Comparison of ENCODE assay signal across 8 cellular contexts in genomic region chr6:20564269-20564668, GRCh38. TPM values are rescaled to one million over a fixed set of nuclear protein-coding genes. Genes with fewer than 3 reads are reported as not detected.
DNase-seq lines count a peak whose midpoint lies in the region; ATAC-seq, FAIRE-seq and TF ChIP-seq lines count a peak whose summit lies in the region.

No MANE protein-coding gene starts in this region.

- no peak overlapping the region for H3K27ac ChIP-seq in CD4-positive, alpha-beta T cell (ENCODE audit: low read depth, low read length)
- no peak overlapping the region for H3K27ac ChIP-seq in kidney (ENCODE audit: low read depth in 2 of 2, low read length in 2 of 2)

- no peaks in the 10 kb centered on the region for H3K27me3 ChIP-seq in CD4-positive, alpha-beta T cell (ENCODE audit: control insufficient read depth, insufficient read depth, low read length)

- H3K9me3 ChIP-seq in CD4-positive, alpha-beta T cell (ENCODE audit: control insufficient read depth, low read length): no peaks in the 10 kb centered on the region
- no peaks in the 10 kb centered on the region for H3K9me3 ChIP-seq in kidney (ENCODE audit: control insufficient read depth in 1 of 2, low read length in 2 of 2)

- H3K9me3 Mint-ChIP-seq in CD4-positive, alpha-beta T cell: no peaks in the 10 kb centered on the region
- no peaks in the 10 kb centered on the region for H3K9me3 Mint-ChIP-seq in activated T-helper 2 cell treated with anti-CD3 and anti-CD28 coated beads, Interferon-gamma antibody, Interleukin-2, Interleukin-4, amounts not matched to agents 10 μg/mL and 5 μg/mL and 100 μg/mL, durations not matched to agents 14 hours and 24 hours and 36 hours

- peaks cover 18% of the 10 kb centered on the region for H3K4me1 Mint-ChIP-seq in CD4-positive, alpha-beta T cell (ENCODE audit: low read depth)
- peaks cover 22% of the 10 kb centered on the region for H3K4me1 Mint-ChIP-seq in activated T-helper 2 cell treated with anti-CD3 and anti-CD28 coated beads, Interferon-gamma antibody, Interleukin-2, Interleukin-4, amounts not matched to agents 10 μg/mL and 5 μg/mL and 100 μg/mL, durations not matched to agents 14 hours and 24 hours and 36 hours (ENCODE audit: low read depth)

- no peak overlapping the region for H3K27ac Mint-ChIP-seq in CD4-positive, alpha-beta T cell
- H3K27ac Mint-ChIP-seq in activated T-helper 2 cell treated with anti-CD3 and anti-CD28 coated beads, Interferon-gamma antibody, Interleukin-2, Interleukin-4, amounts not matched to agents 10 μg/mL and 5 μg/mL and 100 μg/mL, durations not matched to agents 14 hours and 24 hours and 36 hours: no peak overlapping the region

- intact Hi-C loops in CD4-positive, alpha-beta T cell (cut with DNase I, micrococcal nuclease): loop anchor here (1.0 kb wide), 1 partner anchor 1025 kb away; no protein-coding TSS in a partner anchor
- intact Hi-C loops in kidney (cut with DNase I): no loop called here
- intact Hi-C loops in activated T-helper 2 cell treated with anti-CD3 and anti-CD28 coated beads, Interferon-gamma antibody, Interleukin-2, Interleukin-4, amounts not matched to agents 10 μg/mL and 5 μg/mL and 100 μg/mL, durations not matched to agents 14 hours and 24 hours and 36 hours (cut with micrococcal nuclease): loop anchor here (2.0 to 10.0 kb wide), 2 partner anchors 21 to 351 kb away; no protein-coding TSS in a partner anchor

- CTCF ChIA-PET in CD4-positive, alpha-beta T cell (lab: Charles Lee): interaction anchor here (0.7 to 2.5 kb wide), 6 partner anchors 9 to 1025 kb away, joined by 3 to 12 read pairs (median 4); partner anchors contain the start of gene CDKAL1

- ATAC-seq in CD4-positive, alpha-beta T cell (ENCODE audit: poor library complexity): no peak
- no peak for ATAC-seq in GM19023 (IDR thresholded peaks at IDR 0.05; ENCODE audit: unreplicated experiment)

- H3K36me3 Mint-ChIP-seq in CD4-positive, alpha-beta T cell (ENCODE audit: low read depth): peaks cover 30% of the 10 kb centered on the region
- peaks cover 12% of the 10 kb centered on the region for H3K36me3 Mint-ChIP-seq in activated T-helper 2 cell treated with anti-CD3 and anti-CD28 coated beads, Interferon-gamma antibody, Interleukin-2, Interleukin-4, amounts not matched to agents 10 μg/mL and 5 μg/mL and 100 μg/mL, durations not matched to agents 14 hours and 24 hours and 36 hours (ENCODE audit: low read depth)

- POLR2A ChIA-PET in CD4-positive, alpha-beta T cell (lab: Charles Lee): interaction anchor here (0.6 to 1.3 kb wide), 7 partner anchors 16 to 1032 kb away, joined by 3 to 9 read pairs (median 4); partner anchors contain the start of genes CDKAL1 and SOX4

- H3K4me3 Mint-ChIP-seq in CD4-positive, alpha-beta T cell: no peak overlapping the region
- no peak overlapping the region for H3K4me3 Mint-ChIP-seq in activated T-helper 2 cell treated with anti-CD3 and anti-CD28 coated beads, Interferon-gamma antibody, Interleukin-2, Interleukin-4, amounts not matched to agents 10 μg/mL and 5 μg/mL and 100 μg/mL, durations not matched to agents 14 hours and 24 hours and 36 hours (ENCODE audit: low read depth)

- no peaks in the 10 kb centered on the region for H3K36me3 ChIP-seq in kidney (ENCODE audit: control insufficient read depth in 1 of 2, insufficient read depth in 2 of 2, low read length in 2 of 2)

- DNase-seq in CD4-positive, alpha-beta T cell: no peak
- DNase-seq in HS-27A (ENCODE audit: low read depth) (peak; percentile 27), kidney (no peak)
- DNase-seq in activated CD8-positive, alpha-beta memory T cell treated with anti-CD3 and anti-CD28 coated beads for 24 hours: no peak
- DNase-seq in activated T-helper 2 cell treated with anti-CD3 and anti-CD28 coated beads, Interferon-gamma antibody, Interleukin-2, Interleukin-4, amounts not matched to agents 10 μg/mL and 5 μg/mL and 100 μg/mL, durations not matched to agents 14 hours and 24 hours and 36 hours (ENCODE audit: low spot score): no peak
- DNase-seq in activated effector memory CD4-positive, alpha-beta T cell treated with anti-CD3 and anti-CD28 coated beads, Interleukin-2, amount 50 U/mL, for 16 hours: no peak

- FAIRE-seq in TTC549 (lab: Jason Lieb, UNC) (peak; percentile 97), kidney (lab: Jason Lieb, UNC) (peak; percentile 99)

- no peaks in the 10 kb centered on the region for H3K27me3 Mint-ChIP-seq in CD4-positive, alpha-beta T cell
- H3K27me3 Mint-ChIP-seq in activated T-helper 2 cell treated with anti-CD3 and anti-CD28 coated beads, Interferon-gamma antibody, Interleukin-2, Interleukin-4, amounts not matched to agents 10 μg/mL and 5 μg/mL and 100 μg/mL, durations not matched to agents 14 hours and 24 hours and 36 hours (ENCODE audit: low read depth): no peaks in the 10 kb centered on the region

- no peak overlapping the region for H3K4me3 ChIP-seq in kidney (ENCODE audit: low read length in 2 of 2)

- no peak overlapping the region for H3K9ac ChIP-seq in kidney (ENCODE audit: low read length in 2 of 2)

- TF ChIP-seq CTCF in CD4-positive, alpha-beta T cell (IDR thresholded peaks at IDR 0.05): peak; percentile 70
- peak; percentile 50 for TF ChIP-seq CTCF in kidney (IDR thresholded peaks at IDR 0.05; ENCODE audit: borderline replicate concordance, extremely low read depth, insufficient read depth)

- no peaks in the 10 kb centered on the region for H3K4me1 ChIP-seq in kidney (ENCODE audit: control insufficient read depth in 1 of 2, insufficient read depth in 1 of 2, low read depth in 1 of 2, low read length in 2 of 2)

RNA-seq across cellular contexts. Expression of gene CDKAL1, which starts 30.0 kb away (rescaled TPM):
- 10 to 100 TPM; 21.3 to 23.9 TPM for total RNA-seq in CD4-positive, alpha-beta T cell
- 20.2 TPM for total RNA-seq in kidney
- 4.6 TPM for polyA plus RNA-seq in kidney (ENCODE audit: insufficient read depth, low read depth, low replicate concordance)
- 30.5 and 31.2 TPM in 2 replicates for total RNA-seq in activated T-helper 2 cell treated with anti-CD3 and anti-CD28 coated beads, Interferon-gamma antibody, Interleukin-2, Interleukin-4, amounts not matched to agents 10 μg/mL and 5 μg/mL and 100 μg/mL, durations not matched to agents 14 hours and 24 hours and 36 hours
